In genomic region chr10:60206735-60207134, GRCh38 we compare ENCODE assay signal across 21 cellular contexts.
DNase-seq lines count a peak whose midpoint lies in the region; ATAC-seq, FAIRE-seq and TF ChIP-seq lines count a peak whose summit lies in the region.
"Had no signal": no experiment of that assay in that cellular context is flagged by ENCODE, and none has a peak within 500 bp of the region (broad histone marks: within the 10 kb centered on the region; RNA-seq: fewer than 3 reads in every experiment).

No MANE protein-coding gene starts in this region.

- intact Hi-C loops in spleen (cut with DNase I; ENCODE audit: low total_unique reads), result loop anchor here (10.0 kb wide), 1 partner anchor 228 kb away; no protein-coding TSS in a partner anchor

- TF ChIP-seq POLR2A in spleen (IDR thresholded peaks at IDR 0.05), result no peak

- H3K9ac ChIP-seq in astrocyte (ENCODE audit: low read length), result no peak overlapping the region
- H3K9ac ChIP-seq: KMS-11 had no signal

- TF ChIP-seq CTCF in astrocyte (IDR thresholded peaks at IDR 0.05; ENCODE audit: insufficient read depth, low read depth, low read length) (no peak), fibroblast of the aortic adventitia (IDR thresholded peaks at IDR 0.05; ENCODE audit: insufficient read depth, low read length) (no peak), spleen (IDR thresholded peaks at IDR 0.05 in 8 of 11, conservative IDR thresholded peaks at IDR 0.05 in 3 of 11) (no peak)

- no peaks in the 10 kb centered on the region for H3K4me1 ChIP-seq in astrocyte (ENCODE audit: insufficient read depth, low read length)
- no peaks in the 10 kb centered on the region for H3K4me1 ChIP-seq in small intestine (ENCODE audit: control insufficient read depth in 2 of 2, insufficient read depth in 1 of 2, low read depth in 1 of 2, low read length in 1 of 2)
- peaks cover 0 to 12% (median 8%) of the 10 kb centered on the region in 6 donors for H3K4me1 ChIP-seq in spleen
- H3K4me1 ChIP-seq: gastroesophageal sphincter, SJSA1 had no signal

- no peak for ATAC-seq in GM19324 (IDR thresholded peaks at IDR 0.05; ENCODE audit: low FRiP score, unreplicated experiment)
- ATAC-seq: gastroesophageal sphincter had no signal

- H3K4me1 Mint-ChIP-seq in astrocyte (ENCODE audit: low read depth, unreplicated experiment), result no peaks in the 10 kb centered on the region

- H3K27me3 ChIP-seq in astrocyte (ENCODE audit: insufficient read depth, low read length) (no peaks in the 10 kb centered on the region), small intestine (ENCODE audit: control insufficient read depth in 2 of 2, insufficient read depth in 2 of 2, low read length in 2 of 2) (no peaks in the 10 kb centered on the region), spleen (replicated peaks in 1 of 7) (no peaks in the 10 kb centered on the region)
- H3K27me3 ChIP-seq: gastroesophageal sphincter, right atrium auricular region had no signal

- FAIRE-seq in astrocyte (lab: Jason Lieb, UNC), result no peak
- FAIRE-seq in small intestine (lab: Jason Lieb, UNC), result no peak

- H3K4me3 Mint-ChIP-seq in astrocyte (ENCODE audit: unreplicated experiment), result no peak overlapping the region

- 13 to 34% (median 19%) methylated on average over 4 of the region's 4 CpGs for WGBS in small intestine, 3 donors
- 48 to 67% (median 54%) methylated on average over 4 of the region's 4 CpGs for WGBS in spleen, 5 donors

- no peak overlapping the region for H3K4me3 ChIP-seq in astrocyte (ENCODE audit: insufficient read depth, low read depth, low read length)
- no peak overlapping the region for H3K4me3 ChIP-seq in fibroblast of the aortic adventitia (ENCODE audit: low read depth, low read length)
- no peak overlapping the region for H3K4me3 ChIP-seq in small intestine (ENCODE audit: low read depth in 1 of 2, low read length in 2 of 2)
- H3K4me3 ChIP-seq in spleen, result no peak overlapping the region
- H3K4me3 ChIP-seq: gastroesophageal sphincter, left ventricle myocardium inferior, right atrium auricular region, SJSA1 had no signal

- H3K36me3 Mint-ChIP-seq in astrocyte (ENCODE audit: low read depth, unreplicated experiment), result no peaks in the 10 kb centered on the region

- H3K27me3 Mint-ChIP-seq in astrocyte (ENCODE audit: low read depth, unreplicated experiment), result no peaks in the 10 kb centered on the region

- H3K4me2 ChIP-seq in astrocyte (ENCODE audit: low read length), result no peak overlapping the region
- H3K4me2 ChIP-seq: KMS-11 had no signal

- no peaks in the 10 kb centered on the region for H3K79me2 ChIP-seq in astrocyte (ENCODE audit: insufficient read depth, low read length)

- H3K36me3 ChIP-seq in astrocyte (ENCODE audit: insufficient read depth, low read length), result no peaks in the 10 kb centered on the region
- H3K36me3 ChIP-seq in small intestine (ENCODE audit: control insufficient read depth in 2 of 2, insufficient read depth in 2 of 2, low read length in 2 of 2), result no peaks in the 10 kb centered on the region
- peaks cover 0 to 8% (median 0%) of the 10 kb centered on the region in 6 donors for H3K36me3 ChIP-seq in spleen
- H3K36me3 ChIP-seq: gastroesophageal sphincter, SJSA1 had no signal

- no peaks in the 10 kb centered on the region for H3K9me3 Mint-ChIP-seq in astrocyte (ENCODE audit: unreplicated experiment)

- DNase-seq in NCI-H226, result peak; percentile 12
- DNase-seq in astrocyte (ENCODE audit: low read depth), result peak; percentile 34
- DNase-seq in fibroblast of the aortic adventitia (ENCODE audit: low read depth), result peak; percentile 66
- DNase-seq in small intestine, result peak; percentile 86
- DNase-seq in spleen, result no peak
- no peak for DNase-seq in Ammon's horn (ENCODE audit: low spot score)
- DNase-seq: activated CD4-positive, CD25-positive, alpha-beta regulatory T cell; activated effector memory CD4-positive, alpha-beta T cell treated with Interleukin-2 at 50 U/mL for 16 hours; amygdala; EL; HCEC 1CT; left ventricle myocardium inferior; NCI-H1105; NCI-H526 treated with DMSO at 0.1 percent for 48 hours; nucleus accumbens had no signal

- no peaks in the 10 kb centered on the region for H4K20me1 ChIP-seq in astrocyte (ENCODE audit: insufficient read depth, low read length)

- H3K27ac Mint-ChIP-seq in astrocyte (ENCODE audit: unreplicated experiment), result no peak overlapping the region

- H3K9me3 ChIP-seq in astrocyte (ENCODE audit: insufficient read depth, low read depth, low read length) (no peaks in the 10 kb centered on the region), small intestine (ENCODE audit: control insufficient read depth, low read depth) (no peaks in the 10 kb centered on the region), spleen (peaks cover 0 to 3% (median 0%) of the 10 kb centered on the region in 8 donors)
- H3K9me3 ChIP-seq: right atrium auricular region, SJSA1 had no signal

- no peak overlapping the region for H3K27ac ChIP-seq in astrocyte (ENCODE audit: low read depth, low read length)
- H3K27ac ChIP-seq in small intestine (ENCODE audit: low read depth in 1 of 2, low read length in 1 of 2), result no peak overlapping the region
- H3K27ac ChIP-seq in spleen, result peak overlapping the region in 1 of 8 donors; percentile 14
- H3K27ac ChIP-seq: gastroesophageal sphincter, HL-60, KMS-11, left ventricle myocardium inferior, right atrium auricular region, SJSA1 had no signal

- no peak overlapping the region for H2AFZ ChIP-seq in astrocyte (ENCODE audit: low read depth, low read length)

Comparison
In these comparisons a context has a peak if more than half of its experiments do, and no peak if none do; other contexts are left out.
1. DNase-seq: peak in NCI-H226 (single experiment), astrocyte (single experiment), fibroblast of the aortic adventitia (single experiment) and small intestine (single experiment); none in spleen (single experiment) and Ammon's horn (single experiment).